In genomic region chr6:43652822-43653221, GRCh38 we compare ENCODE assay signal across 2 cellular contexts. TPM values are rescaled to one million over a fixed set of nuclear protein-coding genes. Genes with fewer than 3 reads are reported as not detected.
"Had no signal": no experiment of that assay in that cellular context is flagged by ENCODE, and none has a peak within 500 bp of the region (broad histone marks: within the 10 kb centered on the region; RNA-seq: fewer than 3 reads in every experiment).

No MANE protein-coding gene starts in this region.

RNA-seq across cellular contexts. Expression of gene RSPH9, which starts 8.0 kb away (rescaled TPM):
- total RNA-seq: HT-29, HT1080 had no signal
